In genomic region chr12:94209240-94209639, GRCh38 we compare ENCODE assay signal across 19 cellular contexts.
DNase-seq lines count a peak whose midpoint lies in the region; ATAC-seq and TF ChIP-seq lines count a peak whose summit lies in the region.
"Had no signal": no experiment of that assay in that cellular context is flagged by ENCODE, and none has a peak within 500 bp of the region (broad histone marks: within the 10 kb centered on the region; RNA-seq: fewer than 3 reads in every experiment).

No MANE protein-coding gene starts in this region.

- H3K9ac ChIP-seq in MM.1S (ENCODE audit: low read length) = peak overlapping the region; percentile 99

- H4K20me1 ChIP-seq in MM.1S (ENCODE audit: insufficient read depth, low read length) = no peaks in the 10 kb centered on the region

- peaks cover 53% of the 10 kb centered on the region for H3F3A ChIP-seq in MM.1S (ENCODE audit: insufficient read depth, low read length)

- H3K4me1 ChIP-seq in MM.1S (ENCODE audit: low read length) (peaks cover 33% of the 10 kb centered on the region), spleen (peaks cover 24 to 62% (median 50%) of the 10 kb centered on the region in 6 donors)

- peaks cover 6% of the 10 kb centered on the region for H3K36me3 Mint-ChIP-seq in activated T-cell treated with anti-CD3 and anti-CD28 coated beads, Interleukin-2, amount 50 U/mL, for 24 hours (ENCODE audit: low read depth)
- H3K36me3 Mint-ChIP-seq in activated naive CD8-positive, alpha-beta T cell treated with anti-CD3 and anti-CD28 coated beads for 36 hours = peaks cover 20% of the 10 kb centered on the region

- H3K27ac Mint-ChIP-seq in activated T-cell treated with anti-CD3 and anti-CD28 coated beads, Interleukin-2, amount 50 U/mL, for 24 hours = peak overlapping the region; percentile 77
- H3K27ac Mint-ChIP-seq in activated naive CD8-positive, alpha-beta T cell treated with anti-CD3 and anti-CD28 coated beads for 36 hours = peak overlapping the region; percentile 66
- H3K27ac Mint-ChIP-seq: H9 had no signal

- H3K27ac ChIP-seq in MM.1S (ENCODE audit: low read length) (peak overlapping the region; percentile 99), spleen (peak overlapping the region; percentile 67 to 95 (median 92))

- TF ChIP-seq CTCF in MM.1S (IDR thresholded peaks at IDR 0.05; ENCODE audit: low read length) = no peak
- TF ChIP-seq CTCF in spleen (IDR thresholded peaks at IDR 0.05 in 8 of 11, conservative IDR thresholded peaks at IDR 0.05 in 3 of 11) = no peak

- no peaks in the 10 kb centered on the region for H3K27me3 Mint-ChIP-seq in activated T-cell treated with anti-CD3 and anti-CD28 coated beads, Interleukin-2, amount 50 U/mL, for 24 hours
- H3K27me3 Mint-ChIP-seq in activated naive CD8-positive, alpha-beta T cell treated with anti-CD3 and anti-CD28 coated beads for 36 hours = no peaks in the 10 kb centered on the region

- peaks cover 77% of the 10 kb centered on the region for H3K79me2 ChIP-seq in MM.1S (ENCODE audit: low read length)

- H2AFZ ChIP-seq in MM.1S (ENCODE audit: low read length) = no peak overlapping the region

- 79 to 96% (median 87%) methylated on average over 8 of the region's 8 CpGs for WGBS in spleen, 5 donors

- H3K4me3 ChIP-seq in MM.1S (ENCODE audit: low read length) (peak overlapping the region; percentile 52), spleen (no peak overlapping the region)
- H3K4me3 ChIP-seq: mucosa of descending colon, right atrium auricular region had no signal

- peaks cover 4% of the 10 kb centered on the region for H3K9me3 Mint-ChIP-seq in activated T-cell treated with anti-CD3 and anti-CD28 coated beads, Interleukin-2, amount 50 U/mL, for 24 hours
- H3K9me3 Mint-ChIP-seq in activated naive CD8-positive, alpha-beta T cell treated with anti-CD3 and anti-CD28 coated beads for 36 hours = peaks cover 3% of the 10 kb centered on the region

- no peak for ATAC-seq in HG02981 (IDR thresholded peaks at IDR 0.05; ENCODE audit: unreplicated experiment)
- ATAC-seq: left colon had no signal

- H3K4me3 Mint-ChIP-seq in activated T-cell treated with anti-CD3 and anti-CD28 coated beads, Interleukin-2, amount 50 U/mL, for 24 hours = peak overlapping the region; percentile 23
- peak overlapping the region; percentile 19 for H3K4me3 Mint-ChIP-seq in activated naive CD8-positive, alpha-beta T cell treated with anti-CD3 and anti-CD28 coated beads for 36 hours
- H3K4me3 Mint-ChIP-seq: H9 had no signal

- peak overlapping the region; percentile 97 for H3K4me2 ChIP-seq in MM.1S (ENCODE audit: low read depth, low read length)

- no peak for TF ChIP-seq POLR2A in spleen (IDR thresholded peaks at IDR 0.05)

- intact Hi-C loops in spleen (cut with DNase I; ENCODE audit: low total_unique reads) = no loop called here

- DNase-seq in activated T-cell treated with anti-CD3 and anti-CD28 coated beads, Interleukin-2, amount 50 U/mL, for 24 hours = no peak
- DNase-seq in activated T-cell treated with anti-CD3 and anti-CD28 coated beads, Interleukin-2, amount 50 U/mL, for 48 hours = no peak
- DNase-seq in MM.1S (no peak), spleen (no peak), A172 (ENCODE audit: low spot score) (no peak), DMS114 treated with DMSO at 0.1 percent for 48 hours (lab: John Stamatoyannopoulos, UW; ENCODE audit: unreplicated experiment) (no peak)
- no peak for DNase-seq in activated naive CD8-positive, alpha-beta T cell treated with anti-CD3 and anti-CD28 coated beads for 36 hours
- DNase-seq: amniotic stem cell, H9, left colon, NCI-H1092, NCI-H2081, NCI-H524 treated with DMSO at 0.1 percent for 48 hours, Right ventricle myocardium superior, trophoblast cell had no signal

- peaks cover 59% of the 10 kb centered on the region for H3K4me1 Mint-ChIP-seq in activated T-cell treated with anti-CD3 and anti-CD28 coated beads, Interleukin-2, amount 50 U/mL, for 24 hours (ENCODE audit: low read depth)
- H3K4me1 Mint-ChIP-seq in activated naive CD8-positive, alpha-beta T cell treated with anti-CD3 and anti-CD28 coated beads for 36 hours = peaks cover 51% of the 10 kb centered on the region

- no peaks in the 10 kb centered on the region for H3K9me2 ChIP-seq in MM.1S (replicated peaks; ENCODE audit: insufficient read depth, low read length)

- H3K27me3 ChIP-seq in MM.1S (replicated peaks; ENCODE audit: insufficient read depth, low read length) (no peaks in the 10 kb centered on the region), spleen (replicated peaks in 1 of 7) (no peaks in the 10 kb centered on the region)
- H3K27me3 ChIP-seq: esophagus muscularis mucosa, right atrium auricular region had no signal

- H3K9me3 ChIP-seq in MM.1S (replicated peaks; ENCODE audit: insufficient read depth, low read length) = no peaks in the 10 kb centered on the region
- no peaks in the 10 kb centered on the region for H3K9me3 ChIP-seq in spleen
- H3K9me3 ChIP-seq: esophagus muscularis mucosa, mucosa of descending colon, right atrium auricular region had no signal

- H3K36me3 ChIP-seq in MM.1S (replicated peaks; ENCODE audit: insufficient read depth, low read length) (peaks cover 21% of the 10 kb centered on the region), spleen (peaks cover 0 to 22% (median 6%) of the 10 kb centered on the region in 6 donors)
- H3K36me3 ChIP-seq: esophagus muscularis mucosa, right atrium auricular region had no signal
